8 cellular contexts compared by ENCODE assay signal in genomic region chr12:79934309-79935020, GRCh38. TPM values are rescaled to one million over a fixed set of nuclear protein-coding genes. Genes with fewer than 3 reads are reported as not detected.
DNase-seq lines count a peak whose midpoint lies in the region; ATAC-seq and TF ChIP-seq lines count a peak whose summit lies in the region.

No MANE protein-coding gene starts in this region.

- DNase-seq in activated CD4-positive, alpha-beta T cell treated with anti-CD3 and anti-CD28 coated beads for 24 hours (ENCODE audit: low read depth in 2 of 2) = peak; percentile 20 to 31
- DNase-seq in activated CD4-positive, alpha-beta T cell treated with anti-CD3 and anti-CD28 coated beads, Interleukin-2, amount 50 U/mL, for 1 hour = no peak
- peak; percentile 86 for DNase-seq in NCI-H69 (lab: John Stamatoyannopoulos, UW)
- peak; percentile 38 for DNase-seq in activated T-helper 9 cell treated with anti-CD3 and anti-CD28 coated beads, Interleukin-2, amount 50 U/mL, for 16 hours (ENCODE audit: low read depth)
- DNase-seq in foreskin melanocyte = peak; percentile 36
- DNase-seq in occipital lobe (lab: John Stamatoyannopoulos, UW) = peak; percentile 41
- peak; percentile 26 for DNase-seq in tibial nerve (ENCODE audit: low spot score in 2 of 2)

- TF ChIP-seq CTCF in tibial nerve (IDR thresholded peaks at IDR 0.05) = no peak

- no peak for TF ChIP-seq EP300 in tibial nerve (IDR thresholded peaks at IDR 0.05)

- WGBS in tibial nerve, 2 donors = 0% methylated on average over 44 to 52 of the region's 52 CpGs

- H3K36me3 ChIP-seq in tibial nerve = no peaks in the 10 kb centered on the region

- no peaks in the 10 kb centered on the region for H3K9me3 ChIP-seq in tibial nerve

- peaks cover 0 to 48% (median 14%) of the 10 kb centered on the region in 4 donors for H3K4me1 ChIP-seq in tibial nerve

- no peak for TF ChIP-seq POLR2A in tibial nerve (IDR thresholded peaks at IDR 0.05)

- H3K27ac ChIP-seq in tibial nerve = peak overlapping the region; percentile 91 to 97 (median 96)

- peak; percentile 6 for ATAC-seq in HG02884 (IDR thresholded peaks at IDR 0.05; ENCODE audit: unreplicated experiment)

- no peaks in the 10 kb centered on the region for H3K27me3 ChIP-seq in tibial nerve

- peak overlapping the region; percentile 82 to 97 (median 93) for H3K4me3 ChIP-seq in tibial nerve

RNA-seq across cellular contexts. Expression of gene PPP1R12A, which starts 0.4 kb away (rescaled TPM):
- total RNA-seq in occipital lobe (176 TPM), tibial nerve (100 to 1,000 TPM in 2 of 4 donors, 10 to 100 TPM in 2; 84.3 to 137 (median 99.6) TPM)
